Comparison of ENCODE assay signal across 1 cellular context in genomic region chr13:113035209-113035800, GRCh38.
TF ChIP-seq lines count a peak whose summit lies in the region.

No MANE protein-coding gene starts in this region.

TF ChIP-seq in WTC11, 78 proteins besides CTCF, POLR2A, EP300 and RAD21 (continued from another document):
- TF ChIP-seq MLX (CRISPR knock-in tag; IDR thresholded peaks at IDR 0.05) (no peak), SOX15 (CRISPR knock-in tag; IDR thresholded peaks at IDR 0.05) (no peak), TCF7 (CRISPR knock-in tag; IDR thresholded peaks at IDR 0.05; ENCODE audit: low read depth) (no peak), USF1 (CRISPR knock-in tag; IDR thresholded peaks at IDR 0.05) (no peak), ZNF263 (CRISPR knock-in tag; IDR thresholded peaks at IDR 0.05; ENCODE audit: low read depth) (no peak), NR3C1 (CRISPR knock-in tag; conservative IDR thresholded peaks at IDR 0.05; ENCODE audit: low read depth) (no peak), ZNF317 (CRISPR knock-in tag; IDR thresholded peaks at IDR 0.05; ENCODE audit: borderline replicate concordance, low read depth) (no peak), KAT7 (CRISPR knock-in tag; IDR thresholded peaks at IDR 0.05; ENCODE audit: borderline replicate concordance) (no peak), JUN (CRISPR knock-in tag; IDR thresholded peaks at IDR 0.05) (no peak)
- TF ChIP-seq, protein P1, sequence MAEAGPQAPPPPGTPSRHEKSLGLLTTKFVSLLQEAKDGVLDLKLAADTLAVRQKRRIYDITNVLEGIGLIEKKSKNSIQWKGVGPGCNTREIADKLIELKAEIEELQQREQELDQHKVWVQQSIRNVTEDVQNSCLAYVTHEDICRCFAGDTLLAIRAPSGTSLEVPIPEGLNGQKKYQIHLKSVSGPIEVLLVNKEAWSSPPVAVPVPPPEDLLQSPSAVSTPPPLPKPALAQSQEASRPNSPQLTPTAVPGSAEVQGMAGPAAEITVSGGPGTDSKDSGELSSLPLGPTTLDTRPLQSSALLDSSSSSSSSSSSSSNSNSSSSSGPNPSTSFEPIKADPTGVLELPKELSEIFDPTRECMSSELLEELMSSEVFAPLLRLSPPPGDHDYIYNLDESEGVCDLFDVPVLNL (CRISPR knock-in tag; IDR thresholded peaks at IDR 0.05; ENCODE audit: borderline replicate concordance, low read depth): no peak
TF ChIP-seq in WTC11: peak in this region for 0.
